8 cellular contexts compared by ENCODE assay signal in genomic region chr14:21039585-21040369, GRCh38. TPM values are rescaled to one million over a fixed set of nuclear protein-coding genes. Genes with fewer than 3 reads are reported as not detected.
DNase-seq lines count a peak whose midpoint lies in the region; ATAC-seq, FAIRE-seq and TF ChIP-seq lines count a peak whose summit lies in the region.

No MANE protein-coding gene starts in this region.

- no peaks in the 10 kb centered on the region for H3K4me1 ChIP-seq in astrocyte (ENCODE audit: insufficient read depth, low read length)
- peaks cover 22% of the 10 kb centered on the region for H3K4me1 ChIP-seq in right cardiac atrium (ENCODE audit: control insufficient read depth, insufficient read depth, low read length)

- H3K36me3 ChIP-seq in astrocyte (ENCODE audit: insufficient read depth, low read length): no peaks in the 10 kb centered on the region

- TF ChIP-seq CTCF in C4-2B (conservative IDR thresholded peaks at IDR 0.05) (peak; percentile 54), astrocyte (IDR thresholded peaks at IDR 0.05; ENCODE audit: insufficient read depth, low read depth, low read length) (peak; percentile 61)

- peak overlapping the region; percentile 2 for H3K27ac Mint-ChIP-seq in astrocyte (ENCODE audit: unreplicated experiment)

- H3K4me3 Mint-ChIP-seq in astrocyte (ENCODE audit: unreplicated experiment): peak overlapping the region; percentile 35

- H4K20me1 ChIP-seq in astrocyte (ENCODE audit: insufficient read depth, low read length): no peaks in the 10 kb centered on the region

- FAIRE-seq in astrocyte (lab: Jason Lieb, UNC): no peak

- no peak overlapping the region for H3K27ac ChIP-seq in C4-2B
- H3K27ac ChIP-seq in astrocyte (ENCODE audit: low read depth, low read length): no peak overlapping the region
- H3K27ac ChIP-seq in right cardiac atrium (ENCODE audit: low read length): peak overlapping the region; percentile 70

- peak; percentile 44 for ATAC-seq in GM18867 (IDR thresholded peaks at IDR 0.05; ENCODE audit: unreplicated experiment)
- peak; percentile 74 to 78 for ATAC-seq in right cardiac atrium
- ATAC-seq in GM19395 (IDR thresholded peaks at IDR 0.05; ENCODE audit: unreplicated experiment): no peak
- ATAC-seq in HG03175 (IDR thresholded peaks at IDR 0.05; ENCODE audit: unreplicated experiment): no peak

- H3K4me3 ChIP-seq in astrocyte (ENCODE audit: insufficient read depth, low read depth, low read length): no peak overlapping the region
- H3K4me3 ChIP-seq in right cardiac atrium (ENCODE audit: low read length): no peak overlapping the region

- 44% methylated on average over 8 of the region's 8 CpGs for whole genome bisulfite sequencing in right cardiac atrium

- H3K27me3 Mint-ChIP-seq in astrocyte (ENCODE audit: low read depth, unreplicated experiment): peaks cover 28% of the 10 kb centered on the region

- H3K9ac ChIP-seq in astrocyte (ENCODE audit: low read length): no peak overlapping the region

- H3K9me3 ChIP-seq in astrocyte (ENCODE audit: insufficient read depth, low read depth, low read length): no peaks in the 10 kb centered on the region
- no peaks in the 10 kb centered on the region for H3K9me3 ChIP-seq in right cardiac atrium (ENCODE audit: control insufficient read depth, low read length)

- H2AFZ ChIP-seq in astrocyte (ENCODE audit: low read depth, low read length): peak overlapping the region; percentile 50

- H3K4me2 ChIP-seq in astrocyte (ENCODE audit: low read length): no peak overlapping the region

- H3K27me3 ChIP-seq in astrocyte (ENCODE audit: insufficient read depth, low read length) (peaks cover 7% of the 10 kb centered on the region), right cardiac atrium (ENCODE audit: control insufficient read depth, insufficient read depth) (no peaks in the 10 kb centered on the region)

- no peaks in the 10 kb centered on the region for H3K79me2 ChIP-seq in astrocyte (ENCODE audit: insufficient read depth, low read length)

- H3K4me1 Mint-ChIP-seq in astrocyte (ENCODE audit: low read depth, unreplicated experiment): peaks cover 36% of the 10 kb centered on the region

- DNase-seq in NCI-H524 (lab: John Stamatoyannopoulos, UW) (peak; percentile 49 to 85), astrocyte (ENCODE audit: low read depth) (peak; percentile 45), right cardiac atrium (peak in 2 of 3 donors; percentile 58 to 67), retina (peak; percentile 75)

- intact Hi-C loops in right cardiac atrium (cut with DNase I): loop anchor here in 3 of 4 donors (1.0 to 10.0 kb wide), 4 partner anchors 25 to 182 kb away; no protein-coding TSS in a partner anchor

- H3K36me3 Mint-ChIP-seq in astrocyte (ENCODE audit: low read depth, unreplicated experiment): peaks cover 2% of the 10 kb centered on the region

- peaks cover 5% of the 10 kb centered on the region for H3K9me3 Mint-ChIP-seq in astrocyte (ENCODE audit: unreplicated experiment)

RNA-seq across cellular contexts. Expression of gene RNASE7, which starts 2.4 kb away (rescaled TPM):
- 0.19 TPM in 1 of 2 replicates, not detected in the other for total RNA-seq in astrocyte
- not detected for total RNA-seq in right cardiac atrium
- not detected for polyA plus RNA-seq in right cardiac atrium

RNA-seq across cellular contexts. Expression of gene RNASE13, which starts 5.2 kb away (rescaled TPM):
- total RNA-seq in astrocyte (not detected in 2 replicates), right cardiac atrium (not detected)
- polyA plus RNA-seq in right cardiac atrium: not detected

RNA-seq across cellular contexts. Expression of gene TPPP2, which starts 9.8 kb away (rescaled TPM):
- total RNA-seq in astrocyte: not detected in 2 replicates
- 1 to 10 TPM in 3 of 4 donors, under 1 TPM in 1; 0.56 to 1.7 (median 1.1) TPM for total RNA-seq in right cardiac atrium
- polyA plus RNA-seq in right cardiac atrium: 0.43 TPM

RNA-seq across cellular contexts. Expression of gene NDRG2, which starts 14.9 kb away (rescaled TPM):
- total RNA-seq in astrocyte: 11.8 and 12.6 TPM in 2 replicates
- 100 to 1,000 TPM; 219 to 368 (median 330) TPM for total RNA-seq in right cardiac atrium
- polyA plus RNA-seq in right cardiac atrium: 351 TPM

RNA-seq across cellular contexts. Expression of gene RNASE8, which starts 17.8 kb away (rescaled TPM):
- total RNA-seq in astrocyte (not detected in 2 replicates), right cardiac atrium (not detected)
- polyA plus RNA-seq in right cardiac atrium: not detected

Comparison
In these comparisons a context has a peak if more than half of its experiments do, and no peak if none do; other contexts are left out.
1. ATAC-seq: peak in GM18867 (single experiment) and right cardiac atrium (2 of 2); none in GM19395 (single experiment) and HG03175 (single experiment).
2. Peak in every context shown above with its lines, with median percentiles within 50 percentile points of each other: DNase-seq.